14 cellular contexts compared by ENCODE assay signal in the genomic region with DNA sequence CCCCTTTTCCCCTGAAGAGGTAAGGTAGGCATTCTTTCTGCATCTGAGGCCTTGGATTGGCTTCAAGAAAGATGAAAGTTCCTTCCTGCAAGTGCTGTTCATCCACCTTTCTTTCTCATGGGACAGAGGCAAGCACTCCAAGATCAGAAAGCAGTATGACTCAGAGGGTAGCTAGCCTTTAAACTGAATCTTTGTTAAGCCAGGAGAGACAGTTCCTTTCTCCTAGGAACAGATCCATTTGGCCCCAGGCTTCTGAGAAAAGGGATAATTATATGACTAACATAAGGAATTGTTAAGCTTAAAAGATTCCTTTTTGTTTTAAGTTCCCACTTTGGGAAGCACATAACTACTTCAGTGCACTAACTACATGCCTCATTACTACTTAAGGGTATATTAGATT.
DNase-seq lines count a peak whose midpoint lies in the region; ATAC-seq, FAIRE-seq and TF ChIP-seq lines count a peak whose summit lies in the region.
"Had no signal": no experiment of that assay in that cellular context is flagged by ENCODE, and none has a peak within 500 bp of the region (broad histone marks: within the 10 kb centered on the region; RNA-seq: fewer than 3 reads in every experiment).

No MANE protein-coding gene starts in this region.

- CTCF ChIA-PET in endothelial cell of umbilical vein (lab: Charles Lee) = no interaction called here

- FAIRE-seq in endothelial cell of umbilical vein (lab: Jason Lieb, UNC) = no peak
- FAIRE-seq: GM12891 had no signal

- H2AFZ ChIP-seq in endothelial cell of umbilical vein (ENCODE audit: low read depth, low read length) = no peak overlapping the region

- no TSS peak for BruUV-seq in endothelial cell of umbilical vein (replicated peaks; lab: Mats Ljungman, UMichigan)

- peaks cover 3% of the 10 kb centered on the region for H3K4me1 ChIP-seq in endothelial cell of umbilical vein (ENCODE audit: control insufficient read depth, extremely low read depth, insufficient read depth, low read length)

- H4K20me1 ChIP-seq in endothelial cell of umbilical vein (replicated peaks; ENCODE audit: control insufficient read depth, extremely low read depth, insufficient read depth, low read length) = no peaks in the 10 kb centered on the region

- no peak for TF ChIP-seq POLR2A in endothelial cell of umbilical vein (IDR thresholded peaks at IDR 0.05; ENCODE audit: low read depth, low read length)

- intact Hi-C loops in endothelial cell of umbilical vein (cut with micrococcal nuclease) = no loop called here

- H3K36me3 ChIP-seq in endothelial cell of umbilical vein (ENCODE audit: control insufficient read depth in 2 of 2, extremely low read depth in 1 of 2, insufficient read depth in 2 of 2, low read length in 2 of 2) = no peaks in the 10 kb centered on the region
- H3K36me3 ChIP-seq: gastrocnemius medialis had no signal

- no peaks in the 10 kb centered on the region for H3K27me3 ChIP-seq in endothelial cell of umbilical vein (ENCODE audit: control insufficient read depth in 2 of 2, insufficient read depth in 2 of 2, low read length in 2 of 2)
- H3K27me3 ChIP-seq: gastrocnemius medialis had no signal

- H3K9ac ChIP-seq in endothelial cell of umbilical vein (replicated peaks; ENCODE audit: extremely low read depth, insufficient read depth, low read length) = no peak overlapping the region

- POLR2A ChIA-PET in endothelial cell of umbilical vein (lab: Charles Lee) = no interaction called here

- no peak for ATAC-seq in GM19023 (IDR thresholded peaks at IDR 0.05; ENCODE audit: unreplicated experiment)

- no peaks in the 10 kb centered on the region for H3K9me1 ChIP-seq in endothelial cell of umbilical vein (replicated peaks; ENCODE audit: control insufficient read depth, extremely low read depth, insufficient read depth, low read length)

- no peaks in the 10 kb centered on the region for H3K79me2 ChIP-seq in endothelial cell of umbilical vein (ENCODE audit: control insufficient read depth, insufficient read depth, low read length)

- DNase-seq in EH (ENCODE audit: low read depth) (peak; percentile 93), NCI-H69 (lab: John Stamatoyannopoulos, UW) (peak; percentile 74), endothelial cell of umbilical vein (ENCODE audit: low read depth, low spot score) (peak; percentile 8), myocyte (ENCODE audit: low read depth) (peak; percentile 10), inferior parietal cortex (ENCODE audit: extremely low spot score) (no peak), KBM-7 (no peak), SW480 (ENCODE audit: low spot score) (no peak)
- DNase-seq: activated CD4-positive, CD25-positive, alpha-beta regulatory T cell treated with anti-CD3 and anti-CD28 coated beads, Interleukin-2, amount 50 U/mL, for 72 hours; caudate nucleus; gastrocnemius medialis; NCI-H524 had no signal

- TF ChIP-seq CTCF in endothelial cell of umbilical vein (IDR thresholded peaks at IDR 0.05; ENCODE audit: extremely low read depth in 1 of 2, insufficient read depth in 1 of 2, low read depth in 1 of 2, low read length in 2 of 2) = no peak

- in situ Hi-C loops in KBM-7 (cut with MboI; ENCODE audit: low pct_unique_long_range_greater_than_20kb, low sequenced_read_pairs) = no loop called here

- no peak overlapping the region for H3K27ac ChIP-seq in endothelial cell of umbilical vein (ENCODE audit: insufficient read depth, low read depth, low read length)
- H3K27ac ChIP-seq: gastrocnemius medialis, SK-N-MC had no signal

- H3K4me2 ChIP-seq in endothelial cell of umbilical vein (ENCODE audit: insufficient read depth, low read length) = no peak overlapping the region

- dilution Hi-C loops in endothelial cell of umbilical vein (cut with MboI; ENCODE audit: extremely low pct_ligation_motif_present, low sequenced_read_pairs) = no loop called here

- H3K4me3 ChIP-seq in endothelial cell of umbilical vein (replicated peaks in 1 of 3; ENCODE audit: insufficient read depth in 1 of 3, low read depth in 1 of 3, low read length in 3 of 3) = no peak overlapping the region
- H3K4me3 ChIP-seq: gastrocnemius medialis, SK-N-MC had no signal

- no peaks in the 10 kb centered on the region for H3K9me3 ChIP-seq in endothelial cell of umbilical vein (replicated peaks; ENCODE audit: control insufficient read depth, insufficient read depth, low read length)
- H3K9me3 ChIP-seq: gastrocnemius medialis had no signal

TF ChIP-seq in endothelial cell of umbilical vein, 7 proteins besides CTCF, POLR2A, EP300 and RAD21:
- TF ChIP-seq GATA2 (IDR thresholded peaks at IDR 0.05; ENCODE audit: insufficient read depth, insufficient read length, low read depth, low read length) = no peak
- TF ChIP-seq FOS (IDR thresholded peaks at IDR 0.05; ENCODE audit: borderline replicate concordance, insufficient read depth, low read length) = no peak
- TF ChIP-seq, protein P1, sequence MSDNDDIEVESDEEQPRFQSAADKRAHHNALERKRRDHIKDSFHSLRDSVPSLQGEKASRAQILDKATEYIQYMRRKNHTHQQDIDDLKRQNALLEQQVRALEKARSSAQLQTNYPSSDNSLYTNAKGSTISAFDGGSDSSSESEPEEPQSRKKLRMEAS (IDR thresholded peaks at IDR 0.05; ENCODE audit: insufficient read depth, insufficient read length) = no peak
- no peak for TF ChIP-seq POLR2AphosphoS5 (IDR thresholded peaks at IDR 0.05; ENCODE audit: insufficient read depth, low read depth, low read length)
- no peak for TF ChIP-seq EZH2 (IDR thresholded peaks at IDR 0.05; ENCODE audit: borderline replicate concordance, low read depth, low read length, severe bottlenecking)
- no peak for TF ChIP-seq MYC (IDR thresholded peaks at IDR 0.05; ENCODE audit: low read depth, low read length)
- no peak for TF ChIP-seq JUN (IDR thresholded peaks at IDR 0.05; ENCODE audit: borderline replicate concordance, insufficient read depth, insufficient read length, low read depth)

Comparison
In these comparisons a context has a peak if more than half of its experiments do, and no peak if none do; other contexts are left out.
1. DNase-seq: peak in EH (single experiment), NCI-H69 (single experiment), endothelial cell of umbilical vein (single experiment) and myocyte (single experiment); none in inferior parietal cortex (single experiment), KBM-7 (single experiment) and SW480 (single experiment).